20 cellular contexts compared by ENCODE assay signal in the genomic region with DNA sequence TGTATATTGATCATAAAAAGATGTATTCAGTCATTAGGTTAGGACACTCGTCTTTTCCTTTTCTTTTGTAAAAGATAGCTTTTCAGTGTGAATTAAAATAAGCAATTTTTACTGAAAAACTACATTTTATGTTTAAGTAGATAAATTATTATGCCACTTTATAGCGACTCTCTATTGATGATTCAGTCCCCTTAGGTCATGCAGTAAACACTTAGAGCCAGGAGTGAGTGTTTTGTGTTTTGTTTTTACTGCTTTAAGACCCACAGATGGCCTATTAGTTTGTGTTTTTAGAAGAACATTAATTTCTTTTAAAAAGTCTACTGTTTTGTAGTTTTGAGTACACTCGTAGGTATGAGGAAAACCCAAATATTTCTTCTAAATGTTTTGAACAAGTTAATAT.
DNase-seq lines count a peak whose midpoint lies in the region; ATAC-seq and TF ChIP-seq lines count a peak whose summit lies in the region.
"Had no signal": no experiment of that assay in that cellular context is flagged by ENCODE, and none has a peak within 500 bp of the region (broad histone marks: within the 10 kb centered on the region; RNA-seq: fewer than 3 reads in every experiment).

No MANE protein-coding gene starts in this region.

- no peaks in the 10 kb centered on the region for H3K27me3 ChIP-seq in HUES64 (ENCODE audit: insufficient read depth, low read length)
- H3K27me3 ChIP-seq in colonic mucosa: no peaks in the 10 kb centered on the region
- H3K27me3 ChIP-seq: ascending aorta, testis had no signal

- H3K4me3 ChIP-seq in AG10803 (ENCODE audit: low read length) (no peak overlapping the region), HUES64 (ENCODE audit: low read length) (no peak overlapping the region), colonic mucosa (no peak overlapping the region)
- H3K4me3 ChIP-seq: A549, ascending aorta, testis had no signal

- no peaks in the 10 kb centered on the region for H3K9me3 Mint-ChIP-seq in endothelial cell (ENCODE audit: unreplicated experiment)
- peaks cover 2% of the 10 kb centered on the region for H3K9me3 Mint-ChIP-seq in neural crest cell
- no peaks in the 10 kb centered on the region for H3K9me3 Mint-ChIP-seq in activated naive CD4-positive, alpha-beta T cell treated with anti-CD3 and anti-CD28 coated beads for 36 hours

- H3K27ac ChIP-seq in HUES64 (ENCODE audit: low read depth, low read length) (peak overlapping the region; percentile 90), colonic mucosa (no peak overlapping the region)
- H3K27ac ChIP-seq: A549, C4-2B, epithelial cell of prostate, HL-60, parathyroid adenoma, testis had no signal

- DNase-seq in AG10803 (ENCODE audit: low read depth): peak; percentile 29
- no peak for DNase-seq in endothelial cell (ENCODE audit: low spot score)
- DNase-seq in neural crest cell (ENCODE audit: low read depth, low spot score): no peak
- DNase-seq in activated naive CD4-positive, alpha-beta T cell treated with anti-CD3 and anti-CD28 coated beads, Interleukin-2, amount 50 U/mL, for 16 hours: no peak
- no peak for DNase-seq in activated naive CD4-positive, alpha-beta T cell treated with anti-CD3 and anti-CD28 coated beads for 36 hours
- no peak for DNase-seq in colonic mucosa
- DNase-seq: activated T-cell treated with anti-CD3 and anti-CD28 coated beads for 4 hours, KG1, NCI-H2081 treated with DMSO at 0.1 percent for 48 hours, NCI-H510A treated with DMSO at 0.1 percent for 48 hours, small intestine, testis had no signal

- H3K36me3 ChIP-seq in HUES64 (ENCODE audit: insufficient read depth, low read length): peaks cover 12% of the 10 kb centered on the region
- H3K36me3 ChIP-seq in colonic mucosa: no peaks in the 10 kb centered on the region
- H3K36me3 ChIP-seq: ascending aorta had no signal

- peaks cover 61% of the 10 kb centered on the region for H3K4me1 ChIP-seq in HUES64 (ENCODE audit: insufficient read depth, low read length)
- no peaks in the 10 kb centered on the region for H3K4me1 ChIP-seq in colonic mucosa
- H3K4me1 ChIP-seq: parathyroid adenoma, testis had no signal

- H3K9ac ChIP-seq in HUES64 (ENCODE audit: low read depth, low read length): 0 out of 2 replicates have a peak overlapping the region, but pooled peaks have one; percentile 49
- H3K9ac ChIP-seq in colonic mucosa (ENCODE audit: low read depth in 2 of 2, low read length in 2 of 2): no peak overlapping the region
- H3K9ac ChIP-seq: parathyroid adenoma had no signal

- H3K36me3 Mint-ChIP-seq in endothelial cell (ENCODE audit: low read depth, unreplicated experiment) (peaks cover 8% of the 10 kb centered on the region), neural crest cell (ENCODE audit: low read depth) (peaks cover 8% of the 10 kb centered on the region)
- no peaks in the 10 kb centered on the region for H3K36me3 Mint-ChIP-seq in activated naive CD4-positive, alpha-beta T cell treated with anti-CD3 and anti-CD28 coated beads for 36 hours (ENCODE audit: low read depth)

- ATAC-seq in HG02678 (IDR thresholded peaks at IDR 0.05; ENCODE audit: unreplicated experiment): no peak
- ATAC-seq: A549 had no signal

- intact Hi-C loops in activated naive CD4-positive, alpha-beta T cell treated with anti-CD3 and anti-CD28 coated beads for 36 hours (cut with micrococcal nuclease): no loop called here
- intact Hi-C loops in colonic mucosa (cut with DNase I): no loop called here

- CTCF ChIA-PET in activated naive CD4-positive, alpha-beta T cell treated with anti-CD3 and anti-CD28 coated beads for 36 hours (lab: Charles Lee): no interaction called here

- no peaks in the 10 kb centered on the region for H3K9me3 ChIP-seq in HUES64 (ENCODE audit: insufficient read depth, low read depth, low read length)
- no peaks in the 10 kb centered on the region for H3K9me3 ChIP-seq in colonic mucosa
- H3K9me3 ChIP-seq: A549, ascending aorta, testis had no signal

- H3K27ac Mint-ChIP-seq in endothelial cell (ENCODE audit: unreplicated experiment) (peak overlapping the region; percentile 80), neural crest cell (ENCODE audit: unreplicated experiment) (peak overlapping the region; percentile 66)
- H3K27ac Mint-ChIP-seq in activated naive CD4-positive, alpha-beta T cell treated with anti-CD3 and anti-CD28 coated beads for 36 hours: no peak overlapping the region

- no peak overlapping the region for H3K4me3 Mint-ChIP-seq in endothelial cell (ENCODE audit: unreplicated experiment)
- peak overlapping the region; percentile 68 for H3K4me3 Mint-ChIP-seq in neural crest cell
- H3K4me3 Mint-ChIP-seq in activated naive CD4-positive, alpha-beta T cell treated with anti-CD3 and anti-CD28 coated beads for 36 hours: no peak overlapping the region

- H3K4me1 Mint-ChIP-seq in endothelial cell (ENCODE audit: unreplicated experiment) (peaks cover 28% of the 10 kb centered on the region), neural crest cell (peaks cover 60% of the 10 kb centered on the region)
- no peaks in the 10 kb centered on the region for H3K4me1 Mint-ChIP-seq in activated naive CD4-positive, alpha-beta T cell treated with anti-CD3 and anti-CD28 coated beads for 36 hours (ENCODE audit: low read depth)

- H3K27me3 Mint-ChIP-seq in endothelial cell (ENCODE audit: unreplicated experiment) (peaks cover 1% of the 10 kb centered on the region), neural crest cell (ENCODE audit: low read depth) (no peaks in the 10 kb centered on the region)
- peaks cover 8% of the 10 kb centered on the region for H3K27me3 Mint-ChIP-seq in activated naive CD4-positive, alpha-beta T cell treated with anti-CD3 and anti-CD28 coated beads for 36 hours (ENCODE audit: low read depth)

- WGBS in HUES64: 40% methylated on average over 2 of the region's 3 CpGs

- TF ChIP-seq CTCF in AG10803 (conservative IDR thresholded peaks at IDR 0.05; ENCODE audit: low read length) (no peak), endothelial cell (IDR thresholded peaks at IDR 0.05; ENCODE audit: unreplicated experiment) (no peak), neural crest cell (conservative IDR thresholded peaks at IDR 0.05) (no peak), colonic mucosa (IDR thresholded peaks at IDR 0.05) (no peak)
